ENCODE assay signal across 25 cellular contexts in genomic region chr1:213883618-213884017, GRCh38.
DNase-seq lines count a peak whose midpoint lies in the region; ATAC-seq and TF ChIP-seq lines count a peak whose summit lies in the region.
"Had no signal": no experiment of that assay in that cellular context is flagged by ENCODE, and none has a peak within 500 bp of the region (broad histone marks: within the 10 kb centered on the region; RNA-seq: fewer than 3 reads in every experiment).

No MANE protein-coding gene starts in this region.

- H3K4me3 ChIP-seq in MM.1S (ENCODE audit: low read length) = no peak overlapping the region
- H3K4me3 ChIP-seq: GM23248, HAP-1, PC-9 had no signal

- H3K27ac ChIP-seq in MM.1S (ENCODE audit: low read length) (no peak overlapping the region), caudate nucleus (ENCODE audit: low read depth, low read length) (peak overlapping the region; percentile 88)
- H3K27ac ChIP-seq: GM23248, HL-60, PC-9, RWPE1 had no signal

- H3K27me3 ChIP-seq in MM.1S (replicated peaks; ENCODE audit: insufficient read depth, low read length) = no peaks in the 10 kb centered on the region

- no peaks in the 10 kb centered on the region for H3K79me2 ChIP-seq in MM.1S (ENCODE audit: low read length)

- H3K4me1 ChIP-seq in MM.1S (ENCODE audit: low read length) = no peaks in the 10 kb centered on the region
- H3K4me1 ChIP-seq: HAP-1 had no signal

- H3K9me3 ChIP-seq in MM.1S (replicated peaks; ENCODE audit: insufficient read depth, low read length) = no peaks in the 10 kb centered on the region
- H3K9me3 ChIP-seq: HAP-1 had no signal

- peak; percentile 54 for ATAC-seq in GM18907 (IDR thresholded peaks at IDR 0.05; ENCODE audit: unreplicated experiment)
- no peak for ATAC-seq in HG02870 (IDR thresholded peaks at IDR 0.05; ENCODE audit: unreplicated experiment)
- ATAC-seq: SK-N-SH treated with all-trans-retinoic acid at 6 μM for 48 hours, T-cell had no signal

- no peaks in the 10 kb centered on the region for H4K20me1 ChIP-seq in MM.1S (ENCODE audit: insufficient read depth, low read length)

- H3K9me2 ChIP-seq in MM.1S (replicated peaks; ENCODE audit: insufficient read depth, low read length) = no peaks in the 10 kb centered on the region

- no peaks in the 10 kb centered on the region for H3K36me3 ChIP-seq in MM.1S (replicated peaks; ENCODE audit: insufficient read depth, low read length)
- H3K36me3 ChIP-seq: HAP-1 had no signal

- no peak overlapping the region for H3K9ac ChIP-seq in MM.1S (ENCODE audit: low read length)
- H3K9ac ChIP-seq: GM23248 had no signal

- no peak for TF ChIP-seq POLR2A in erythroblast (IDR thresholded peaks at IDR 0.05; ENCODE audit: low read length)

- DNase-seq in NOMO-1 treated with DMSO at 0.1 percent for 48 hours (lab: John Stamatoyannopoulos, UW; ENCODE audit: unreplicated experiment) (peak; percentile 44), NOMO-1 treated with dmso at 0.1 percent for 144 hours (lab: John Stamatoyannopoulos, UW; ENCODE audit: unreplicated experiment) (no peak), MM.1S (peak; percentile 10), caudate nucleus (lab: John Stamatoyannopoulos, UW) (no peak), erythroblast (lab: John Stamatoyannopoulos, UW) (no peak), NCI-H146 (lab: John Stamatoyannopoulos, UW) (no peak)
- DNase-seq: CD4-positive, CD25-positive, alpha-beta regulatory T cell; COR-L47; DMS 273 treated with DMSO at 0.1 percent for 48 hours; GDM1; GM23248; IMR-90; NCI-H187; NCI-H2107; NCI-H510A; NCI-H748 treated with DMSO at 0.1 percent for 48 hours; PC-9; SIG-M5; T-cell had no signal

- no peak overlapping the region for H3K4me2 ChIP-seq in MM.1S (ENCODE audit: low read depth, low read length)
- H3K4me2 ChIP-seq: PC-9 had no signal

- TF ChIP-seq CTCF in MM.1S (IDR thresholded peaks at IDR 0.05; ENCODE audit: low read length) = no peak

- no peaks in the 10 kb centered on the region for H3F3A ChIP-seq in MM.1S (ENCODE audit: insufficient read depth, low read length)

- no peak overlapping the region for H2AFZ ChIP-seq in MM.1S (ENCODE audit: low read length)
- H2AFZ ChIP-seq: GM23248, PC-9 had no signal

Comparison
In these comparisons a context has a peak if more than half of its experiments do, and no peak if none do; other contexts are left out.
1. DNase-seq: peak in NOMO-1 treated with DMSO at 0.1 percent for 48 hours (single experiment) and MM.1S (single experiment); none in NOMO-1 treated with dmso at 0.1 percent for 144 hours (single experiment), caudate nucleus (0 of 61), erythroblast (0 of 2) and NCI-H146 (single experiment).